Comparison of ENCODE assay signal across 16 cellular contexts in genomic region chr19:17580470-17581000, GRCh38. TPM values are rescaled to one million over a fixed set of nuclear protein-coding genes. Genes with fewer than 3 reads are reported as not detected.
DNase-seq lines count a peak whose midpoint lies in the region; ATAC-seq, FAIRE-seq and TF ChIP-seq lines count a peak whose summit lies in the region.
"Had no signal": no experiment of that assay in that cellular context is flagged by ENCODE, and none has a peak within 500 bp of the region (broad histone marks: within the 10 kb centered on the region; RNA-seq: fewer than 3 reads in every experiment).

No MANE protein-coding gene starts in this region.

- H3K9ac ChIP-seq in GM12878 (ENCODE audit: control insufficient read depth, insufficient read depth, low read length): no peak overlapping the region

- ATAC-seq in GM12878 (no peak), HG03354 (IDR thresholded peaks at IDR 0.05; ENCODE audit: poor library complexity, severe bottlenecking, unreplicated experiment) (no peak)

- H4K20me1 ChIP-seq in GM12878 (ENCODE audit: control insufficient read depth, insufficient read depth) (no peaks in the 10 kb centered on the region), hepatocyte (ENCODE audit: insufficient read depth, poor library complexity, severe bottlenecking) (no peaks in the 10 kb centered on the region)

- H3K4me3 ChIP-seq in GM12878 (no peak overlapping the region), fibroblast of mammary gland (ENCODE audit: control insufficient read depth, low read depth, low read length) (no peak overlapping the region), hepatocyte (no peak overlapping the region)
- H3K4me3 ChIP-seq: transverse colon had no signal

- CTCF ChIA-PET in GM12878 (lab: Yijun Ruan, JAX): interaction anchor here (1.2 kb wide), 1 partner anchor 84 kb away, joined by 5 read pairs; no protein-coding TSS in a partner anchor

- 0 out of 2 replicates have a peak, but pooled peaks have one; percentile 9 for TF ChIP-seq POLR2A in GM12878 (IDR thresholded peaks at IDR 0.05; ENCODE audit: low read depth, low read length)

- H3K27ac ChIP-seq in 22Rv1 (peak overlapping the region; percentile 69), GM12878 (ENCODE audit: control insufficient read depth, insufficient read depth) (no peak overlapping the region), hepatocyte (no peak overlapping the region)
- H3K27ac ChIP-seq: WERI-Rb-1 had no signal

- TF ChIP-seq CTCF in 22Rv1 (IDR thresholded peaks at IDR 0.05): no peak
- no peak for TF ChIP-seq CTCF in GM13976 (IDR thresholded peaks at IDR 0.05; ENCODE audit: borderline replicate concordance, control extremely low read depth, extremely low read depth, insufficient read depth, missing control alignments)
- TF ChIP-seq CTCF in GM12878 (IDR thresholded peaks at IDR 0.05 in 2 of 3, conservative IDR thresholded peaks at IDR 0.05 in 1 of 3; ENCODE audit: control insufficient read depth in 2 of 3, extremely low read depth in 1 of 3, insufficient read depth in 1 of 3, low read depth in 3 of 3, low read length in 3 of 3): 0 out of 6 replicates have a peak, but pooled peaks of 1 of the 3 experiments have one; percentile 4
- peak; percentile 5 for TF ChIP-seq CTCF in fibroblast of mammary gland (conservative IDR thresholded peaks at IDR 0.05; ENCODE audit: control insufficient read depth, insufficient read depth, low read depth, low read length)
- no peak for TF ChIP-seq CTCF in hepatocyte (IDR thresholded peaks at IDR 0.05; ENCODE audit: poor library complexity)

- RAD21 ChIA-PET in GM12878 (lab: Charles Lee; ENCODE audit: unreplicated experiment): no interaction called here

- peaks cover 8 to 30% of the 10 kb centered on the region in 2 experiments; a peak in 3 of 4 replicates for H3K36me3 ChIP-seq in GM12878 (ENCODE audit: control insufficient read depth in 2 of 2, insufficient read depth in 2 of 2, low read length in 1 of 2)
- no peaks in the 10 kb centered on the region for H3K36me3 ChIP-seq in hepatocyte (replicated peaks; ENCODE audit: insufficient read depth, low read depth)

- no peaks in the 10 kb centered on the region for H3K9me2 ChIP-seq in hepatocyte (replicated peaks; ENCODE audit: insufficient read depth)

- no peak for TF ChIP-seq EP300 in GM12878 (IDR thresholded peaks at IDR 0.05; ENCODE audit: borderline replicate concordance in 1 of 2, control insufficient read depth in 1 of 2, low read depth in 2 of 2, low read length in 2 of 2)

- no peak for TF ChIP-seq RAD21 in GM12878 (IDR thresholded peaks at IDR 0.05; ENCODE audit: insufficient read depth, low read depth, low read length)

- no peaks in the 10 kb centered on the region for H3K27me3 ChIP-seq in GM12878 (replicated peaks in 1 of 2; ENCODE audit: control insufficient read depth in 2 of 2, insufficient read depth in 2 of 2, low read length in 1 of 2)
- no peaks in the 10 kb centered on the region for H3K27me3 ChIP-seq in hepatocyte
- H3K27me3 ChIP-seq: transverse colon had no signal

- intact Hi-C loops in GM12878 (cut with micrococcal nuclease; ENCODE audit: unreplicated experiment): no loop called here

- H2AFZ ChIP-seq in GM12878 (ENCODE audit: control insufficient read depth, low read depth, low read length) (no peak overlapping the region), hepatocyte (no peak overlapping the region)

- H3K4me1 ChIP-seq in GM12878 (ENCODE audit: control insufficient read depth, insufficient read depth, low read length): no peaks in the 10 kb centered on the region
- no peaks in the 10 kb centered on the region for H3K4me1 ChIP-seq in hepatocyte (ENCODE audit: insufficient read depth)

- H3K79me2 ChIP-seq in GM12878 (ENCODE audit: control insufficient read depth, insufficient read depth, low read length) (no peaks in the 10 kb centered on the region), hepatocyte (no peaks in the 10 kb centered on the region)

- H3K4me2 ChIP-seq in GM12878 (ENCODE audit: control insufficient read depth, insufficient read depth): no peak overlapping the region
- H3K4me2 ChIP-seq in hepatocyte: no peak overlapping the region

- SMC1A ChIA-PET in GM12878 (lab: Charles Lee; ENCODE audit: uncharacterized antibody, unreplicated experiment): no interaction called here

- H3K9me3 ChIP-seq in GM12878 (replicated peaks; ENCODE audit: control insufficient read depth, insufficient read depth, low read length) (no peaks in the 10 kb centered on the region), hepatocyte (ENCODE audit: low read depth) (no peaks in the 10 kb centered on the region)
- H3K9me3 ChIP-seq: transverse colon had no signal

- no peak for FAIRE-seq in GM12878 (lab: Jason Lieb, UNC)
- FAIRE-seq: colon had no signal

- in situ Hi-C loops in GM13976 (cut with MboI; ENCODE audit: low sequenced_read_pairs, unreplicated experiment): no loop called here
- in situ Hi-C loops in GM12878 (cut with MboI): no loop called here

- POLR2A ChIA-PET in GM12878 (lab: Charles Lee): interaction anchor here (1.0 kb wide), 1 partner anchor 270 kb away, joined by 3 read pairs; no protein-coding TSS in a partner anchor

- WGBS in GM12878 (ENCODE audit: insufficient coverage, insufficient replicate concordance, low lambda C conversion rate, missing lambda C conversion rate): 93% methylated on average over 23 of the region's 23 CpGs
- WGBS in hepatocyte (ENCODE audit: low lambda C conversion rate, missing lambda C conversion rate): 93% methylated on average over 23 of the region's 23 CpGs

- no TSS peak for BruUV-seq in GM12878 (replicated peaks; lab: Mats Ljungman, UMichigan)

- peak; percentile 20 for DNase-seq in GM13976 (ENCODE audit: low spot score)
- DNase-seq in GM12878 (ENCODE audit: low read depth, low spot score): no peak
- no peak for DNase-seq in fibroblast of mammary gland (ENCODE audit: low read depth)
- no peak for DNase-seq in hepatocyte (ENCODE audit: low spot score)
- DNase-seq in activated CD4-positive, alpha-beta T cell treated with anti-CD3 and anti-CD28 coated beads for 1 hour: no peak
- DNase-seq in anterior cingulate cortex (lab: John Stamatoyannopoulos, UW): no peak
- DNase-seq: activated CD4-positive, alpha-beta T cell treated with anti-CD3 and anti-CD28 coated beads, Interleukin-2, amount 50 U/mL, for 4 hours; effector memory CD8-positive, alpha-beta T cell; NCI-H1105; NCI-H2081 treated with DMSO at 0.1 percent for 48 hours; T-helper 9 cell had no signal

TF ChIP-seq in GM12878, 131 proteins besides CTCF, POLR2A, EP300 and RAD21 (continues in another document):
- TF ChIP-seq, protein P1, sequence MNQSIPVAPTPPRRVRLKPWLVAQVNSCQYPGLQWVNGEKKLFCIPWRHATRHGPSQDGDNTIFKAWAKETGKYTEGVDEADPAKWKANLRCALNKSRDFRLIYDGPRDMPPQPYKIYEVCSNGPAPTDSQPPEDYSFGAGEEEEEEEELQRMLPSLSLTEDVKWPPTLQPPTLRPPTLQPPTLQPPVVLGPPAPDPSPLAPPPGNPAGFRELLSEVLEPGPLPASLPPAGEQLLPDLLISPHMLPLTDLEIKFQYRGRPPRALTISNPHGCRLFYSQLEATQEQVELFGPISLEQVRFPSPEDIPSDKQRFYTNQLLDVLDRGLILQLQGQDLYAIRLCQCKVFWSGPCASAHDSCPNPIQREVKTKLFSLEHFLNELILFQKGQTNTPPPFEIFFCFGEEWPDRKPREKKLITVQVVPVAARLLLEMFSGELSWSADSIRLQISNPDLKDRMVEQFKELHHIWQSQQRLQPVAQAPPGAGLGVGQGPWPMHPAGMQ (IDR thresholded peaks at IDR 0.05; ENCODE audit: borderline replicate concordance): no peak
- TF ChIP-seq NR2F1 (conservative IDR thresholded peaks at IDR 0.05) (no peak), HDGF (IDR thresholded peaks at IDR 0.05) (no peak), HDAC2 (IDR thresholded peaks at IDR 0.05) (no peak), CREM (IDR thresholded peaks at IDR 0.05; ENCODE audit: low read depth) (no peak), PML (IDR thresholded peaks at IDR 0.05; ENCODE audit: low read length) (no peak), TBL1XR1 (IDR thresholded peaks at IDR 0.05; ENCODE audit: low read depth, low read length) (no peak), FOS (IDR thresholded peaks at IDR 0.05; ENCODE audit: borderline replicate concordance, extremely low read depth, insufficient read length) (no peak), TCF7 (IDR thresholded peaks at IDR 0.05; ENCODE audit: borderline replicate concordance) (no peak), ZNF217 (IDR thresholded peaks at IDR 0.05) (no peak), USF2 (IDR thresholded peaks at IDR 0.05; ENCODE audit: borderline replicate concordance, low read depth, low read length) (no peak), DPF2 (IDR thresholded peaks at IDR 0.05) (no peak)

RNA-seq across cellular contexts. Expression of gene COLGALT1, which starts 25.1 kb away (rescaled TPM):
- 46.9 and 53.4 TPM in 2 replicates for total RNA-seq in GM12878 (2013; cell fraction: nucleolus; rRNA removed)
- total RNA-seq in GM12878 (2014; rRNA removed) (24.4 and 30.4 TPM in 2 replicates), GM12878 (2014; rRNA removed; fragmentation: Illumina TruSeq; extraction: Trizol) (16.4 and 17.0 TPM in 2 replicates), GM12878 (2021) (40.5 and 44.7 TPM in 2 replicates), hepatocyte (55.4 and 61.3 TPM in 2 replicates)
- 14.5 TPM for polyA plus RNA-seq in GM12878 (2011; ENCODE audit: low read depth)
- polyA plus RNA-seq in GM12878 (2011; rRNA removed) (40.4 and 78.8 TPM in 2 replicates), GM12878 (2014; fragmentation: Illumina TruSeq; extraction: Trizol) (31.4 and 35.7 TPM in 2 replicates), GM12878 (2014; fragmentation: Nextera tagmentation; extraction: Ambion mirVana) (1 to 10 TPM; 1.2 to 3.5 TPM), GM12878 (2014; rRNA removed) (41.8 and 44.3 TPM in 2 replicates), GM12878 (2016; fragmentation: Nextera tagmentation; extraction: Ambion mirVana) (10 to 100 TPM; 22.3 to 29.2 TPM), hepatocyte (54.9 and 58.9 TPM in 2 replicates)
- 61.6 and 90.8 TPM in 2 replicates for polyA plus RNA-seq in GM12878 (2011; cell fraction: cytosol; rRNA removed)
- polyA plus RNA-seq in GM12878 (2011; cell fraction: nucleus; rRNA removed): 168 and 200 TPM in 2 replicates
- 23.4 and 37.5 TPM in 2 replicates for polyA plus RNA-seq in GM12878 (2012)
- polyA minus RNA-seq in GM12878 (2011; rRNA and poly(A)+ RNA removed): 54.4 and 74.8 TPM in 2 replicates
- polyA minus RNA-seq in GM12878 (2011; cell fraction: cytosol; rRNA and poly(A)+ RNA removed): 23.5 and 29.9 TPM in 2 replicates
- polyA minus RNA-seq in GM12878 (2011; cell fraction: nucleus; rRNA and poly(A)+ RNA removed): 17.7 and 32.1 TPM in 2 replicates
